In genomic region chr10:13329565-13329964, GRCh38 we compare ENCODE assay signal across 15 cellular contexts. TPM values are rescaled to one million over a fixed set of nuclear protein-coding genes. Genes with fewer than 3 reads are reported as not detected.
A peak's percentile ranks its signal among the peaks of the same experiment; 100 is the strongest.
DNase-seq lines count a peak whose midpoint lies in the region; ATAC-seq and TF ChIP-seq lines count a peak whose summit lies in the region.
"Had no signal": no experiment of that assay in that cellular context is flagged by ENCODE, and none has a peak within 500 bp of the region (broad histone marks: within the 10 kb centered on the region; RNA-seq: fewer than 3 reads in every experiment).

No MANE protein-coding gene starts in this region.

- H3K27ac ChIP-seq in GM23338 (ENCODE audit: low read depth) (peak overlapping the region; percentile 80), HUES64 (ENCODE audit: low read depth, low read length) (peak overlapping the region; percentile 31; the same call in 1 of the 2 replicates), neural progenitor cell (peak overlapping the region; percentile 70)
- H3K27ac ChIP-seq: C4-2B had no signal

- H3K4me2 ChIP-seq in GM23338 (0 out of 2 replicates have a peak overlapping the region, but pooled peaks have one; percentile 9), neural progenitor cell (no peak overlapping the region)

- H3K36me3 ChIP-seq in GM23338 (ENCODE audit: insufficient read depth): peaks cover 88% of the 10 kb centered on the region
- H3K36me3 ChIP-seq in HUES64 (ENCODE audit: insufficient read depth, low read length): peaks cover 98% of the 10 kb centered on the region
- peaks cover 13% of the 10 kb centered on the region for H3K36me3 ChIP-seq in neural progenitor cell

- 86% methylated on average over 3 of the region's 3 CpGs for WGBS in HUES64

- no peaks in the 10 kb centered on the region for H3K9me2 ChIP-seq in GM23338 (ENCODE audit: insufficient read depth)

- POLR2A ChIA-PET in WTC11 (lab: Charles Lee): interaction anchor here (0.6 to 2.5 kb wide), 2 partner anchors 12 to 20 kb away, joined by 4 to 6 read pairs; no protein-coding TSS in a partner anchor

- H3K27ac Mint-ChIP-seq in GM23338 (peak overlapping the region; percentile 42), WTC11 (peak overlapping the region; percentile 97), neural progenitor cell (no peak overlapping the region)
- H3K27ac Mint-ChIP-seq: CD8-positive, alpha-beta T cell had no signal

- no peak overlapping the region for H3K9ac ChIP-seq in HUES64 (ENCODE audit: low read depth, low read length)
- no peak overlapping the region for H3K9ac ChIP-seq in neural progenitor cell

- H3K36me3 Mint-ChIP-seq in GM23338 (ENCODE audit: low read depth) (peaks cover 100% of the 10 kb centered on the region), WTC11 (peaks cover 93% of the 10 kb centered on the region), neural progenitor cell (peaks cover 58% of the 10 kb centered on the region)

- H4K20me1 ChIP-seq in GM23338 (replicated peaks; ENCODE audit: insufficient read depth) (peaks cover 77% of the 10 kb centered on the region), neural progenitor cell (ENCODE audit: low read depth) (no peaks in the 10 kb centered on the region)

- H2AFZ ChIP-seq in GM23338 (no peak overlapping the region), neural progenitor cell (replicated peaks) (no peak overlapping the region)

- H3K4me1 Mint-ChIP-seq in GM23338 (peaks cover 29% of the 10 kb centered on the region), WTC11 (peaks cover 24% of the 10 kb centered on the region), neural progenitor cell (peaks cover 11% of the 10 kb centered on the region)

- CTCF ChIA-PET in WTC11 (lab: Charles Lee): interaction anchor here (1.0 to 1.7 kb wide), 2 partner anchors 21 to 23 kb away, joined by 3 to 5 read pairs; no protein-coding TSS in a partner anchor

- intact Hi-C loops in left cardiac atrium (cut with DNase I): no loop called here

- H3K4me1 ChIP-seq in GM23338 (ENCODE audit: insufficient read depth) (peaks cover 12% of the 10 kb centered on the region), HUES64 (ENCODE audit: insufficient read depth, low read length) (peaks cover 6% of the 10 kb centered on the region), neural progenitor cell (peaks cover 12% of the 10 kb centered on the region)
- H3K4me1 ChIP-seq: BE2C had no signal

- TF ChIP-seq CTCF in GM23338 (conservative IDR thresholded peaks at IDR 0.05; ENCODE audit: low read depth in 2 of 2) (no peak), WTC11 (IDR thresholded peaks at IDR 0.05) (no peak), neural progenitor cell (IDR thresholded peaks at IDR 0.05) (no peak)

- H3K79me2 ChIP-seq in GM23338 (replicated peaks; ENCODE audit: insufficient read depth) (peaks cover 68% of the 10 kb centered on the region), neural progenitor cell (ENCODE audit: low read depth) (no peaks in the 10 kb centered on the region)

- H3K4me3 ChIP-seq in GM23338: no peak overlapping the region
- no peak overlapping the region for H3K4me3 ChIP-seq in HUES64 (ENCODE audit: low read length)
- no peak overlapping the region for H3K4me3 ChIP-seq in neural progenitor cell

- H3K27me3 ChIP-seq in GM23338 (ENCODE audit: insufficient read depth) (no peaks in the 10 kb centered on the region), HUES64 (ENCODE audit: insufficient read depth, low read length) (no peaks in the 10 kb centered on the region), neural progenitor cell (no peaks in the 10 kb centered on the region)
- H3K27me3 ChIP-seq: BE2C had no signal

- no peaks in the 10 kb centered on the region; the same call in 2 of the 3 replicates for H3K9me3 Mint-ChIP-seq in GM23338
- H3K9me3 Mint-ChIP-seq in WTC11: no peaks in the 10 kb centered on the region
- no peaks in the 10 kb centered on the region for H3K9me3 Mint-ChIP-seq in neural progenitor cell
- H3K9me3 Mint-ChIP-seq: CD8-positive, alpha-beta T cell had no signal

- ATAC-seq in GM23338: peak; percentile 59
- no peak for ATAC-seq in WTC11
- ATAC-seq in GM18870 (IDR thresholded peaks at IDR 0.05; ENCODE audit: unreplicated experiment): no peak
- no peak for ATAC-seq in left cardiac atrium
- ATAC-seq: CD8-positive, alpha-beta T cell; HepG2 had no signal

- H3K4me3 Mint-ChIP-seq in GM23338 (no peak overlapping the region), WTC11 (no peak overlapping the region), neural progenitor cell (no peak overlapping the region)
- H3K4me3 Mint-ChIP-seq: CD8-positive, alpha-beta T cell had no signal

- DNase-seq in GM23338 (ENCODE audit: low spot score) (no peak), WTC11 (ENCODE audit: low spot score) (no peak), neural progenitor cell (ENCODE audit: low spot score) (no peak), NCI-H2107 treated with DMSO at 0.1 percent for 48 hours (lab: John Stamatoyannopoulos, UW; ENCODE audit: unreplicated experiment) (no peak), left cardiac atrium (no peak)
- DNase-seq: BE2C; CD8-positive, alpha-beta T cell; COR-L47; DMS153; DMS79 treated with DMSO at 0.1 percent for 48 hours; EL had no signal

- H3K9me3 ChIP-seq in HUES64 (ENCODE audit: insufficient read depth, low read depth, low read length): no peaks in the 10 kb centered on the region
- H3K9me3 ChIP-seq in neural progenitor cell (ENCODE audit: low read depth): no peaks in the 10 kb centered on the region
- H3K9me3 ChIP-seq: BE2C had no signal

- H3F3A ChIP-seq in GM23338 (replicated peaks; ENCODE audit: low read depth) (peaks cover 68% of the 10 kb centered on the region), neural progenitor cell (ENCODE audit: low read depth) (peaks cover 7% of the 10 kb centered on the region)

- peaks cover 10% of the 10 kb centered on the region for H3K27me3 Mint-ChIP-seq in GM23338 (ENCODE audit: insufficient read depth, low read depth, poor library complexity)
- no peaks in the 10 kb centered on the region for H3K27me3 Mint-ChIP-seq in WTC11 (ENCODE audit: low read depth)
- peaks cover 2% of the 10 kb centered on the region for H3K27me3 Mint-ChIP-seq in neural progenitor cell (ENCODE audit: insufficient read depth, low read depth)

TF ChIP-seq in GM23338, 12 proteins besides CTCF, POLR2A, EP300 and RAD21 (continues in another document):
- TF ChIP-seq ZNF331 (CRISPR knock-in tag; IDR thresholded peaks at IDR 0.05; ENCODE audit: low read depth) (no peak), POLR2AphosphoS5 (IDR thresholded peaks at IDR 0.05; ENCODE audit: low read depth) (no peak), EZH2phosphoT487 (IDR thresholded peaks at IDR 0.05; ENCODE audit: unreplicated experiment) (no peak), JUNB (IDR thresholded peaks at IDR 0.05; ENCODE audit: unreplicated experiment) (no peak)
- TF ChIP-seq, protein P1, sequence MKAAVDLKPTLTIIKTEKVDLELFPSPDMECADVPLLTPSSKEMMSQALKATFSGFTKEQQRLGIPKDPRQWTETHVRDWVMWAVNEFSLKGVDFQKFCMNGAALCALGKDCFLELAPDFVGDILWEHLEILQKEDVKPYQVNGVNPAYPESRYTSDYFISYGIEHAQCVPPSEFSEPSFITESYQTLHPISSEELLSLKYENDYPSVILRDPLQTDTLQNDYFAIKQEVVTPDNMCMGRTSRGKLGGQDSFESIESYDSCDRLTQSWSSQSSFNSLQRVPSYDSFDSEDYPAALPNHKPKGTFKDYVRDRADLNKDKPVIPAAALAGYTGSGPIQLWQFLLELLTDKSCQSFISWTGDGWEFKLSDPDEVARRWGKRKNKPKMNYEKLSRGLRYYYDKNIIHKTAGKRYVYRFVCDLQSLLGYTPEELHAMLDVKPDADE (IDR thresholded peaks at IDR 0.05): no peak

TF ChIP-seq in WTC11, 78 proteins besides CTCF, POLR2A, EP300 and RAD21:
- TF ChIP-seq NR1H2 (CRISPR knock-in tag; IDR thresholded peaks at IDR 0.05): no peak
- TF ChIP-seq, protein P2, sequence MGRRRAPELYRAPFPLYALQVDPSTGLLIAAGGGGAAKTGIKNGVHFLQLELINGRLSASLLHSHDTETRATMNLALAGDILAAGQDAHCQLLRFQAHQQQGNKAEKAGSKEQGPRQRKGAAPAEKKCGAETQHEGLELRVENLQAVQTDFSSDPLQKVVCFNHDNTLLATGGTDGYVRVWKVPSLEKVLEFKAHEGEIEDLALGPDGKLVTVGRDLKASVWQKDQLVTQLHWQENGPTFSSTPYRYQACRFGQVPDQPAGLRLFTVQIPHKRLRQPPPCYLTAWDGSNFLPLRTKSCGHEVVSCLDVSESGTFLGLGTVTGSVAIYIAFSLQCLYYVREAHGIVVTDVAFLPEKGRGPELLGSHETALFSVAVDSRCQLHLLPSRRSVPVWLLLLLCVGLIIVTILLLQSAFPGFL (CRISPR knock-in tag; IDR thresholded peaks at IDR 0.05; ENCODE audit: borderline replicate concordance): no peak

RNA-seq across cellular contexts. Expression of gene SEPHS1, which starts 18.5 kb away (rescaled TPM):
- 609 and 662 TPM in 2 replicates for total RNA-seq in GM23338 (2014; rRNA removed; shearing (Covaris generic))
- 260 and 274 TPM in 2 replicates for polyA plus RNA-seq in GM23338 (2016; fragmentation: Nextera tagmentation; extraction: Ambion mirVana)
- 423 TPM for polyA plus RNA-seq in HUES64 (2013, experiment 1 of 2)
- 333 TPM for polyA plus RNA-seq in HUES64 (2013, experiment 2 of 2)
- 501 to 509 TPM (median 501 TPM) in 3 replicates for total RNA-seq in WTC11 (2021)
- total RNA-seq in neural progenitor cell (ENCODE audit: low replicate concordance): 94.9 and 95.9 TPM in 2 replicates
- 10 to 100 TPM; 29.0 to 31.3 TPM for total RNA-seq in left cardiac atrium

RNA-seq across cellular contexts. Expression of gene PHYH, which starts 29.7 kb away (rescaled TPM):
- total RNA-seq in GM23338 (2014; rRNA removed; shearing (Covaris generic)): 10.9 and 17.9 TPM in 2 replicates
- polyA plus RNA-seq in GM23338 (2016; fragmentation: Nextera tagmentation; extraction: Ambion mirVana): 25.7 and 29.8 TPM in 2 replicates
- 15.9 TPM for polyA plus RNA-seq in HUES64 (2013, experiment 1 of 2)
- polyA plus RNA-seq in HUES64 (2013, experiment 2 of 2): 23.3 TPM
- total RNA-seq in WTC11 (2021) (22.5 to 35.1 TPM (median 32.0 TPM) in 3 replicates), neural progenitor cell (ENCODE audit: low replicate concordance) (14.6 and 22.2 TPM in 2 replicates), left cardiac atrium (10 to 100 TPM; 70.6 to 76.6 TPM)
